ENCODE assay signal across 15 cellular contexts in the genomic region with DNA sequence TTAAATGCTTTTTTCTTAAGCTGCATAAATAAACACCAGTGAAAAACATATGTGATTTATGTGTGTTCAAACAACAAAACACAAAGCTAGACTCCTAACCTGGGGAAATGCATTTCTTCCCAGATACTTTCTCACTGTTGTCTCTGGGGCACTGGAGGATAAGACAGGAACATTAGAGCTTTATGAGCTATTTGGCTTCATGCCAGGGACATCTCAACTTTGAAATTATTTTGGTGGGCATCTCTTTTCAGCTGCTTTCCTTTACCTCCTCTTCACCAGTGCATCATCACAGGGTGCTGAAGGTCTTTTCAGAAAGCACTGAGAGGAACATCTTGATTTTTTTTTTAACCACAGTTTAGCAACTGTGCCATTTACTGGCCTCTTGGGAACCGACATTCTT.
"Had no signal": no experiment of that assay in that cellular context is flagged by ENCODE, and none has a peak within 500 bp of the region (broad histone marks: within the 10 kb centered on the region; RNA-seq: fewer than 3 reads in every experiment).

No MANE protein-coding gene starts in this region.

- DNase-seq: activated CD4-positive, alpha-beta T cell treated with anti-CD3 and anti-CD28 coated beads, Interleukin-2, amount 50 U/mL, for 48 hours; activated effector memory CD4-positive, alpha-beta T cell treated with anti-CD3 and anti-CD28 coated beads, Interleukin-2, amount 50 U/mL, for 16 hours; activated T-cell treated with anti-CD3 and anti-CD28 coated beads, Interleukin-2, amount 50 U/mL, for 4 hours; brain microvascular endothelial cell; esophagus squamous epithelium; gastrocnemius medialis; heart right ventricle; left ventricle myocardium inferior; pancreas; stimulated activated CD4-positive, alpha-beta T cell treated with anti-CD3 and anti-CD28 coated beads, Interleukin-4, amount 100 ng/mL, for 1 hour; stimulated activated CD8-positive, alpha-beta memory T cell treated with anti-CD3 and anti-CD28 coated beads, Interleukin-4, amount 100 ng/mL, for 48 hours; upper lobe of left lung had no signal

- H3K4me1 ChIP-seq: esophagus squamous epithelium, gastrocnemius medialis, heart right ventricle, left ventricle myocardium inferior, neural progenitor cell, pancreas, upper lobe of left lung had no signal

- H3K27me3 Mint-ChIP-seq: stimulated activated naive CD8-positive, alpha-beta T cell treated with anti-CD3 and anti-CD28 coated beads, Interleukin-15, Interleukin-2, amounts not matched to agents 100 ng/mL and 50 ng/mL, for 24 hours had no signal

- H3K4me3 ChIP-seq: esophagus squamous epithelium, gastrocnemius medialis, heart right ventricle, left ventricle myocardium inferior, neural progenitor cell, pancreas, upper lobe of left lung had no signal

- H3K36me3 Mint-ChIP-seq: activated naive CD4-positive, alpha-beta T cell treated with anti-CD3 and anti-CD28 coated beads, Interleukin-2, amount 50 U/mL, for 72 hours had no signal

- H3K9me3 Mint-ChIP-seq: activated naive CD4-positive, alpha-beta T cell treated with anti-CD3 and anti-CD28 coated beads, Interleukin-2, amount 50 U/mL, for 72 hours; activated T-cell treated with anti-CD3 and anti-CD28 coated beads, Interleukin-2, amount 50 U/mL, for 4 hours; neural progenitor cell; stimulated activated naive CD8-positive, alpha-beta T cell treated with anti-CD3 and anti-CD28 coated beads, Interleukin-15, Interleukin-2, amounts not matched to agents 100 ng/mL and 50 ng/mL, for 24 hours had no signal

- H3K4me3 Mint-ChIP-seq: activated T-cell treated with anti-CD3 and anti-CD28 coated beads, Interleukin-2, amount 50 U/mL, for 4 hours; neural progenitor cell; stimulated activated naive CD8-positive, alpha-beta T cell treated with anti-CD3 and anti-CD28 coated beads, Interleukin-15, Interleukin-2, amounts not matched to agents 100 ng/mL and 50 ng/mL, for 24 hours had no signal

- H3K4me1 Mint-ChIP-seq: neural progenitor cell had no signal

- H3K9ac ChIP-seq: neural progenitor cell had no signal

- H2AFZ ChIP-seq: neural progenitor cell had no signal

- H3K36me3 ChIP-seq: brain microvascular endothelial cell, esophagus squamous epithelium, gastrocnemius medialis, left ventricle myocardium inferior, neural progenitor cell, pancreas had no signal

- H3K27ac ChIP-seq: brain microvascular endothelial cell, esophagus squamous epithelium, gastrocnemius medialis, heart right ventricle, left ventricle myocardium inferior, neural progenitor cell, pancreas, upper lobe of left lung had no signal

- H3K4me2 ChIP-seq: neural progenitor cell had no signal

- H3K27ac Mint-ChIP-seq: activated naive CD4-positive, alpha-beta T cell treated with anti-CD3 and anti-CD28 coated beads, Interleukin-2, amount 50 U/mL, for 72 hours; neural progenitor cell; stimulated activated naive CD8-positive, alpha-beta T cell treated with anti-CD3 and anti-CD28 coated beads, Interleukin-15, Interleukin-2, amounts not matched to agents 100 ng/mL and 50 ng/mL, for 24 hours had no signal

- H3K27me3 ChIP-seq: brain microvascular endothelial cell, esophagus squamous epithelium, gastrocnemius medialis, heart right ventricle, neural progenitor cell, pancreas, upper lobe of left lung had no signal

- ATAC-seq: activated naive CD4-positive, alpha-beta T cell treated with anti-CD3 and anti-CD28 coated beads, Interleukin-2, amount 50 U/mL, for 72 hours; activated T-cell treated with anti-CD3 and anti-CD28 coated beads, Interleukin-2, amount 50 U/mL, for 4 hours; gastrocnemius medialis; heart right ventricle; pancreas had no signal

- H3K9me3 ChIP-seq: esophagus squamous epithelium, gastrocnemius medialis, heart right ventricle, left ventricle myocardium inferior, pancreas, upper lobe of left lung had no signal
